Comparison of ENCODE assay signal across 15 cellular contexts in genomic region chr17:80752369-80752705, GRCh38.
A peak's percentile ranks its signal among the peaks of the same experiment; 100 is the strongest.
DNase-seq lines count a peak whose midpoint lies in the region; ATAC-seq and TF ChIP-seq lines count a peak whose summit lies in the region.
"Had no signal": no experiment of that assay in that cellular context is flagged by ENCODE, and none has a peak within 500 bp of the region (broad histone marks: within the 10 kb centered on the region; RNA-seq: fewer than 3 reads in every experiment).

No MANE protein-coding gene starts in this region.

- intact Hi-C loops in left ventricle myocardium superior (cut with micrococcal nuclease) = no loop called here

- peaks cover 54% of the 10 kb centered on the region for H3K36me3 Mint-ChIP-seq in T-helper 2 cell treated with Interferon-gamma antibody and Interleukin-4, amounts not matched to agents 5 μg/mL and 100 μg/mL, for 36 hours (ENCODE audit: low read depth)
- H3K36me3 Mint-ChIP-seq: natural killer cell treated with Interleukin-12 subunit alpha and Interleukin-12 subunit beta and Interleukin-15 and Interleukin-18, amount 100 ng/mL, for 72 hours had no signal

- H3K27ac ChIP-seq in VCaP = peak overlapping the region; percentile 11; the same call in 1 of the 2 replicates
- H3K27ac ChIP-seq in gastroesophageal sphincter = peak overlapping the region in 3 of 4 donors; percentile 73 to 82 (median 81)
- peak overlapping the region; percentile 96 for H3K27ac ChIP-seq in skeletal muscle tissue (ENCODE audit: low read depth, low read length)
- H3K27ac ChIP-seq: tibial artery had no signal

- H3K27me3 ChIP-seq in gastroesophageal sphincter (no peaks in the 10 kb centered on the region), skeletal muscle tissue (ENCODE audit: control insufficient read depth in 3 of 3, insufficient read depth in 3 of 3, low read length in 3 of 3) (no peaks in the 10 kb centered on the region)
- H3K27me3 ChIP-seq: tibial artery had no signal

- peak; percentile 34 for ATAC-seq in gastroesophageal sphincter
- no peak for ATAC-seq in left ventricle myocardium superior
- ATAC-seq in GM21447 (IDR thresholded peaks at IDR 0.05; ENCODE audit: unreplicated experiment) = no peak
- ATAC-seq: natural killer cell treated with Interleukin-12 subunit alpha and Interleukin-12 subunit beta and Interleukin-15 and Interleukin-18, amount 100 ng/mL, for 72 hours had no signal

- no peak for TF ChIP-seq EP300 in gastroesophageal sphincter (IDR thresholded peaks at IDR 0.05)

- no peaks in the 10 kb centered on the region for H3K27me3 Mint-ChIP-seq in T-helper 2 cell treated with Interferon-gamma antibody and Interleukin-4, amounts not matched to agents 5 μg/mL and 100 μg/mL, for 36 hours (ENCODE audit: low read depth)
- H3K27me3 Mint-ChIP-seq: dendritic cell treated with granulocyte-macrophage colony-stimulating factor and Interleukin-4, amounts not matched to agents 40 ng/mL and 50 ng/mL, for 4 days; natural killer cell treated with Interleukin-12 subunit alpha and Interleukin-12 subunit beta and Interleukin-15 and Interleukin-18, amount 100 ng/mL, for 72 hours had no signal

- peak overlapping the region; percentile 89 for H3K27ac Mint-ChIP-seq in T-helper 2 cell treated with Interferon-gamma antibody and Interleukin-4, amounts not matched to agents 5 μg/mL and 100 μg/mL, for 36 hours
- H3K27ac Mint-ChIP-seq: dendritic cell treated with granulocyte-macrophage colony-stimulating factor and Interleukin-4, amounts not matched to agents 40 ng/mL and 50 ng/mL, for 4 days had no signal

- H3K9me3 Mint-ChIP-seq in T-helper 2 cell treated with Interferon-gamma antibody and Interleukin-4, amounts not matched to agents 5 μg/mL and 100 μg/mL, for 36 hours = no peaks in the 10 kb centered on the region
- H3K9me3 Mint-ChIP-seq: dendritic cell treated with granulocyte-macrophage colony-stimulating factor and Interleukin-4, amounts not matched to agents 40 ng/mL and 50 ng/mL, for 4 days; natural killer cell treated with Interleukin-12 subunit alpha and Interleukin-12 subunit beta and Interleukin-15 and Interleukin-18, amount 100 ng/mL, for 72 hours had no signal

- peak overlapping the region; percentile 80 to 94 (median 92) for H3K9ac ChIP-seq in skeletal muscle tissue (ENCODE audit: low read depth in 1 of 3, low read length in 3 of 3)

- peaks cover 50% of the 10 kb centered on the region for H3K4me1 Mint-ChIP-seq in T-helper 2 cell treated with Interferon-gamma antibody and Interleukin-4, amounts not matched to agents 5 μg/mL and 100 μg/mL, for 36 hours (ENCODE audit: low read depth)

- H3K9me3 ChIP-seq in gastroesophageal sphincter (no peaks in the 10 kb centered on the region), skeletal muscle tissue (ENCODE audit: control insufficient read depth in 3 of 3, low read length in 3 of 3) (no peaks in the 10 kb centered on the region)
- H3K9me3 ChIP-seq: tibial artery had no signal

- no peak overlapping the region for H3K4me3 ChIP-seq in gastroesophageal sphincter
- H3K4me3 ChIP-seq in skeletal muscle tissue (ENCODE audit: low read length in 3 of 3) = peak overlapping the region in 1 of 3 donors; percentile 55
- H3K4me3 ChIP-seq: tibial artery had no signal

- peak overlapping the region; percentile 59 for H3K4me3 Mint-ChIP-seq in T-helper 2 cell treated with Interferon-gamma antibody and Interleukin-4, amounts not matched to agents 5 μg/mL and 100 μg/mL, for 36 hours
- H3K4me3 Mint-ChIP-seq: dendritic cell treated with granulocyte-macrophage colony-stimulating factor and Interleukin-4, amounts not matched to agents 40 ng/mL and 50 ng/mL, for 4 days; natural killer cell treated with Interleukin-12 subunit alpha and Interleukin-12 subunit beta and Interleukin-15 and Interleukin-18, amount 100 ng/mL, for 72 hours had no signal

- WGBS in gastroesophageal sphincter (ENCODE audit: low coverage in 1 of 2), 2 donors = 52 to 88% methylated on average over 4 to 5 of the region's 5 CpGs

- DNase-seq in T-helper 2 cell treated with Interferon-gamma antibody and Interleukin-4, amounts not matched to agents 5 μg/mL and 100 μg/mL, for 36 hours (ENCODE audit: low spot score) = no peak
- DNase-seq in T-helper 2 cell (no peak), left ventricle myocardium superior (no peak), mesenteric fat pad (ENCODE audit: low spot score) (no peak)
- DNase-seq: 8988T; activated CD4-positive, CD25-positive, alpha-beta regulatory T cell treated with anti-CD3 and anti-CD28 coated beads, Interleukin-2, amount 50 U/mL, for 72 hours; Kasumi-1; NCI-H1930; tibial artery had no signal

- peaks cover 0 to 29% of the 10 kb centered on the region in 2 donors for H3K36me3 ChIP-seq in gastroesophageal sphincter
- peaks cover 3 to 8% (median 7%) of the 10 kb centered on the region in 3 donors for H3K36me3 ChIP-seq in skeletal muscle tissue (ENCODE audit: control insufficient read depth in 3 of 3, insufficient read depth in 3 of 3, low read length in 3 of 3)

- TF ChIP-seq CTCF in VCaP (conservative IDR thresholded peaks at IDR 0.05) (no peak), gastroesophageal sphincter (IDR thresholded peaks at IDR 0.05) (no peak)

- no peak for TF ChIP-seq POLR2A in gastroesophageal sphincter (IDR thresholded peaks at IDR 0.05)

- H3K4me1 ChIP-seq in gastroesophageal sphincter (peaks cover 0 to 27% (median 2%) of the 10 kb centered on the region in 3 donors), skeletal muscle tissue (ENCODE audit: control insufficient read depth in 3 of 3, insufficient read depth in 3 of 3, low read length in 3 of 3) (peaks cover 21 to 35% (median 23%) of the 10 kb centered on the region in 3 donors)
- H3K4me1 ChIP-seq: tibial artery had no signal

Comparison
In these comparisons a context has a peak if more than half of its experiments do, and no peak if none do; other contexts are left out.
1. H3K27ac ChIP-seq: peak in every context shown above with its lines; median percentile 96 in skeletal muscle tissue; 81 in gastroesophageal sphincter; 11 in VCaP.